In genomic region chr5:177094224-177095087, GRCh38 we compare ENCODE assay signal across 13 cellular contexts. TPM values are rescaled to one million over a fixed set of nuclear protein-coding genes. Genes with fewer than 3 reads are reported as not detected.
A peak's percentile ranks its signal among the peaks of the same experiment; 100 is the strongest.
DNase-seq lines count a peak whose midpoint lies in the region; ATAC-seq and TF ChIP-seq lines count a peak whose summit lies in the region.
"Had no signal": no experiment of that assay in that cellular context is flagged by ENCODE, and none has a peak within 500 bp of the region (broad histone marks: within the 10 kb centered on the region; RNA-seq: fewer than 3 reads in every experiment).

No MANE protein-coding gene starts in this region.

- H3K27me3 ChIP-seq in Peyer's patch = no peaks in the 10 kb centered on the region
- H3K27me3 ChIP-seq: breast epithelium had no signal

- H3K36me3 ChIP-seq in Peyer's patch = peaks cover 0 to 19% (median 0%) of the 10 kb centered on the region in 3 donors
- H3K36me3 ChIP-seq: breast epithelium had no signal

- no peak for TF ChIP-seq POLR2A in Peyer's patch (IDR thresholded peaks at IDR 0.05)

- peaks cover 4% of the 10 kb centered on the region for H3K36me3 Mint-ChIP-seq in nephron progenitor cell (ENCODE audit: low read depth)
- no peaks in the 10 kb centered on the region for H3K36me3 Mint-ChIP-seq in activated T-cell treated with anti-CD3 and anti-CD28 coated beads, Interleukin-2, amount 50 U/mL, for 24 hours (ENCODE audit: low read depth)
- H3K36me3 Mint-ChIP-seq: naive thymus-derived CD8-positive, alpha-beta T cell; T-cell had no signal

- H3K27ac Mint-ChIP-seq in nephron progenitor cell = peak overlapping the region; percentile 48
- no peak overlapping the region for H3K27ac Mint-ChIP-seq in activated T-cell treated with anti-CD3 and anti-CD28 coated beads, Interleukin-2, amount 50 U/mL, for 24 hours
- H3K27ac Mint-ChIP-seq in stimulated activated naive CD8-positive, alpha-beta T cell treated with anti-CD3 and anti-CD28 coated beads, Interleukin-15, amount 100 ng/mL, for 72 hours = peak overlapping the region in 1 of 2 donors; percentile 19
- H3K27ac Mint-ChIP-seq: T-cell had no signal

- no peaks in the 10 kb centered on the region for H3K9me3 Mint-ChIP-seq in nephron progenitor cell
- no peaks in the 10 kb centered on the region for H3K9me3 Mint-ChIP-seq in activated T-cell treated with anti-CD3 and anti-CD28 coated beads, Interleukin-2, amount 50 U/mL, for 24 hours
- H3K9me3 Mint-ChIP-seq in stimulated activated naive CD8-positive, alpha-beta T cell treated with anti-CD3 and anti-CD28 coated beads, Interleukin-15, amount 100 ng/mL, for 72 hours = no peaks in the 10 kb centered on the region
- H3K9me3 Mint-ChIP-seq: naive thymus-derived CD8-positive, alpha-beta T cell; T-cell had no signal

- H3K9me3 ChIP-seq in Peyer's patch = no peaks in the 10 kb centered on the region
- H3K9me3 ChIP-seq: breast epithelium had no signal

- peak overlapping the region in 3 of 4 donors; percentile 62 to 70 (median 69) for H3K27ac ChIP-seq in Peyer's patch

- peaks cover 14% of the 10 kb centered on the region for H3K27me3 Mint-ChIP-seq in nephron progenitor cell (ENCODE audit: low read depth, poor library complexity)
- H3K27me3 Mint-ChIP-seq in activated T-cell treated with anti-CD3 and anti-CD28 coated beads, Interleukin-2, amount 50 U/mL, for 24 hours = no peaks in the 10 kb centered on the region
- peaks cover 6% of the 10 kb centered on the region for H3K27me3 Mint-ChIP-seq in stimulated activated naive CD8-positive, alpha-beta T cell treated with anti-CD3 and anti-CD28 coated beads, Interleukin-15, amount 100 ng/mL, for 72 hours
- H3K27me3 Mint-ChIP-seq: T-cell had no signal

- H3K4me1 ChIP-seq in Peyer's patch = peaks cover 0 to 39% (median under 1%) of the 10 kb centered on the region in 4 donors
- H3K4me1 ChIP-seq: breast epithelium had no signal

- H3K4me3 ChIP-seq in Peyer's patch (no peak overlapping the region), fibroblast of villous mesenchyme (ENCODE audit: low read depth, low read length) (no peak overlapping the region)
- H3K4me3 ChIP-seq: breast epithelium had no signal

- H3K4me1 Mint-ChIP-seq in nephron progenitor cell = peaks cover 28% of the 10 kb centered on the region
- H3K4me1 Mint-ChIP-seq in activated T-cell treated with anti-CD3 and anti-CD28 coated beads, Interleukin-2, amount 50 U/mL, for 24 hours (ENCODE audit: low read depth) = no peaks in the 10 kb centered on the region
- no peaks in the 10 kb centered on the region for H3K4me1 Mint-ChIP-seq in stimulated activated naive CD8-positive, alpha-beta T cell treated with anti-CD3 and anti-CD28 coated beads, Interleukin-15, amount 100 ng/mL, for 72 hours
- H3K4me1 Mint-ChIP-seq: T-cell had no signal

- no peak overlapping the region for H3K4me3 Mint-ChIP-seq in nephron progenitor cell
- no peak overlapping the region for H3K4me3 Mint-ChIP-seq in activated T-cell treated with anti-CD3 and anti-CD28 coated beads, Interleukin-2, amount 50 U/mL, for 24 hours
- H3K4me3 Mint-ChIP-seq in stimulated activated naive CD8-positive, alpha-beta T cell treated with anti-CD3 and anti-CD28 coated beads, Interleukin-15, amount 100 ng/mL, for 72 hours = no peak overlapping the region
- H3K4me3 Mint-ChIP-seq: naive thymus-derived CD8-positive, alpha-beta T cell; T-cell had no signal

- DNase-seq in AG08396 (ENCODE audit: low spot score) (peak; percentile 90), Peyer's patch (peak; percentile 30 to 78 (median 68)), fibroblast of villous mesenchyme (ENCODE audit: low read depth) (peak; percentile 96), nephron progenitor cell (no peak), DMS153 treated with DMSO at 0.1 percent for 48 hours (lab: John Stamatoyannopoulos, UW; ENCODE audit: unreplicated experiment) (no peak)
- no peak for DNase-seq in activated T-cell treated with anti-CD3 and anti-CD28 coated beads, Interleukin-2, amount 50 U/mL, for 24 hours
- DNase-seq in stimulated activated naive CD8-positive, alpha-beta T cell treated with anti-CD3 and anti-CD28 coated beads, Interleukin-15, amount 100 ng/mL, for 72 hours = no peak
- DNase-seq: hippocampal formation; naive thymus-derived CD8-positive, alpha-beta T cell; NCI-H446 treated with DMSO at 0.1 percent for 48 hours; T-cell had no signal

- no peak for TF ChIP-seq CTCF in Peyer's patch (IDR thresholded peaks at IDR 0.05)
- TF ChIP-seq CTCF in fibroblast of villous mesenchyme (IDR thresholded peaks at IDR 0.05; ENCODE audit: insufficient read depth, low read depth, low read length) = no peak
- no peak for TF ChIP-seq CTCF in nephron progenitor cell (IDR thresholded peaks at IDR 0.05)

- no peak for ATAC-seq in stimulated activated naive CD8-positive, alpha-beta T cell treated with anti-CD3 and anti-CD28 coated beads, Interleukin-15, amount 100 ng/mL, for 72 hours
- ATAC-seq in HG03469 (IDR thresholded peaks at IDR 0.05; ENCODE audit: unreplicated experiment) = no peak
- ATAC-seq: naive thymus-derived CD8-positive, alpha-beta T cell; T-cell had no signal

RNA-seq across cellular contexts. Expression of gene FGFR4, which starts 7.7 kb away (rescaled TPM):
- total RNA-seq in Peyer's patch = 100 to 1,000 TPM in 1 of 4 donors, 10 to 100 TPM in 3; 43.0 to 264 (median 72.3) TPM
- 0.64 and 1.3 TPM in 2 replicates for total RNA-seq in fibroblast of villous mesenchyme

RNA-seq across cellular contexts. Expression of gene NSD1, which starts 39.1 kb away (rescaled TPM):
- total RNA-seq in Peyer's patch (100 to 1,000 TPM in 1 of 4 donors, 10 to 100 TPM in 3; 46.4 to 112 (median 50.1) TPM), fibroblast of villous mesenchyme (59.3 and 70.0 TPM in 2 replicates)

Comparison
In these comparisons a context has a peak if more than half of its experiments do, and no peak if none do; other contexts are left out.
1. DNase-seq: peak in AG08396 (single experiment), Peyer's patch (3 of 3) and fibroblast of villous mesenchyme (single experiment); none in nephron progenitor cell (single experiment), DMS153 treated with DMSO at 0.1 percent for 48 hours (single experiment), activated T-cell treated with anti-CD3 and anti-CD28 coated beads, Interleukin-2, amount 50 U/mL, for 24 hours (single experiment) and stimulated activated naive CD8-positive, alpha-beta T cell treated with anti-CD3 and anti-CD28 coated beads, Interleukin-15, amount 100 ng/mL, for 72 hours (0 of 2).
2. RNA of gene FGFR4, which starts 7.7 kb away (total RNA-seq): 43.0 to 264 TPM in Peyer's patch; 0.64 to 1.3 TPM in fibroblast of villous mesenchyme; every median in the first group is over 10 times any median in the second.